9 cellular contexts compared by ENCODE assay signal in genomic region chr3:115359507-115359906, GRCh38.
A peak's percentile ranks its signal among the peaks of the same experiment; 100 is the strongest.
DNase-seq lines count a peak whose midpoint lies in the region; ATAC-seq and TF ChIP-seq lines count a peak whose summit lies in the region.
"Had no signal": no experiment of that assay in that cellular context is flagged by ENCODE, and none has a peak within 500 bp of the region (broad histone marks: within the 10 kb centered on the region; RNA-seq: fewer than 3 reads in every experiment).

No MANE protein-coding gene starts in this region.

- intact Hi-C loops in IMR-90 (cut with micrococcal nuclease) = no loop called here
- intact Hi-C loops in activated CD8-positive, alpha-beta T cell treated with anti-CD3 and anti-CD28 coated beads for 36 hours (cut with micrococcal nuclease) = no loop called here
- intact Hi-C loops in CD4-positive, alpha-beta T cell (cut with DNase I, micrococcal nuclease) = no loop called here

- dilution Hi-C loops in IMR-90 (cut with HindIII; ENCODE audit: low sequenced_read_pairs, unreplicated experiment) = no loop called here

- TF ChIP-seq POLR2A in IMR-90 (IDR thresholded peaks at IDR 0.05; ENCODE audit: low read depth, low read length) = no peak

- no peak overlapping the region for H4K91ac ChIP-seq in IMR-90 (ENCODE audit: insufficient read depth, low read depth, low read length)

- H3K9me1 ChIP-seq in IMR-90 (ENCODE audit: insufficient read depth, low read length) = no peaks in the 10 kb centered on the region

- H2AK5ac ChIP-seq in IMR-90 (ENCODE audit: low read depth, low read length) = no peak overlapping the region

- no TSS peak for BruUV-seq in IMR-90 (replicated peaks; lab: Mats Ljungman, UMichigan)

- peak overlapping the region; percentile 8 for H3K27ac Mint-ChIP-seq in neural progenitor cell
- no peak overlapping the region for H3K27ac Mint-ChIP-seq in activated CD8-positive, alpha-beta T cell treated with anti-CD3 and anti-CD28 coated beads for 36 hours
- no peak overlapping the region for H3K27ac Mint-ChIP-seq in CD4-positive, alpha-beta T cell

- no peak overlapping the region for H2AK9ac ChIP-seq in IMR-90 (replicated peaks; ENCODE audit: low read depth, low read length, poor library complexity)

- no peaks in the 10 kb centered on the region for H3K79me1 ChIP-seq in IMR-90 (ENCODE audit: low read depth in 1 of 2, low read length in 2 of 2)

- H3K18ac ChIP-seq in IMR-90 (ENCODE audit: low read depth, low read length) = peak overlapping the region; percentile 79

- in situ Hi-C loops in IMR-90 (cut with MboI; ENCODE audit: low sequenced_read_pairs) = no loop called here

- H3K14ac ChIP-seq in IMR-90 (replicated peaks; ENCODE audit: low read depth, low read length) = no peak overlapping the region

- POLR2A ChIA-PET in IMR-90 (lab: Charles Lee; ENCODE audit: unreplicated experiment) = interaction anchor here (0.5 kb wide), 1 partner anchor 17 kb away, joined by 3 read pairs; no protein-coding TSS in a partner anchor
- POLR2A ChIA-PET in activated CD8-positive, alpha-beta T cell treated with anti-CD3 and anti-CD28 coated beads for 36 hours (lab: Charles Lee) = no interaction called here
- POLR2A ChIA-PET in CD4-positive, alpha-beta T cell (lab: Charles Lee) = no interaction called here

- H3K36me3 Mint-ChIP-seq in neural progenitor cell = no peaks in the 10 kb centered on the region
- H3K36me3 Mint-ChIP-seq in activated CD8-positive, alpha-beta T cell treated with anti-CD3 and anti-CD28 coated beads for 36 hours (ENCODE audit: low read depth) = no peaks in the 10 kb centered on the region
- no peaks in the 10 kb centered on the region for H3K36me3 Mint-ChIP-seq in CD4-positive, alpha-beta T cell (ENCODE audit: low read depth)

- no peak overlapping the region; the same call in 1 of the 2 replicates for H3K56ac ChIP-seq in IMR-90 (ENCODE audit: extremely low read depth, insufficient read depth, low read length)

- H3K9ac ChIP-seq in IMR-90 (ENCODE audit: low read depth, low read length) (no peak overlapping the region), neural progenitor cell (no peak overlapping the region)

- DNase-seq in H4 (ENCODE audit: low spot score) = peak; percentile 11
- DNase-seq in IMR-90 = peak; percentile 23
- DNase-seq in neural progenitor cell (ENCODE audit: low spot score) = no peak
- no peak for DNase-seq in activated CD8-positive, alpha-beta T cell treated with anti-CD3 and anti-CD28 coated beads for 36 hours
- no peak for DNase-seq in activated CD4-positive, alpha-beta T cell treated with anti-CD3 and anti-CD28 coated beads, Interleukin-2, amount 50 U/mL, for 1 hour
- DNase-seq in CD4-positive, alpha-beta T cell = no peak

- peaks cover 9% of the 10 kb centered on the region for H3K4me1 Mint-ChIP-seq in neural progenitor cell
- H3K4me1 Mint-ChIP-seq in activated CD8-positive, alpha-beta T cell treated with anti-CD3 and anti-CD28 coated beads for 36 hours (ENCODE audit: low read depth) = peaks cover 6% of the 10 kb centered on the region
- H3K4me1 Mint-ChIP-seq in CD4-positive, alpha-beta T cell (ENCODE audit: low read depth) = peaks cover 5% of the 10 kb centered on the region

- H3K23ac ChIP-seq in IMR-90 (ENCODE audit: low read depth, low read length) = no peak overlapping the region

- H3K36me3 ChIP-seq in IMR-90 (ENCODE audit: control insufficient read depth, insufficient read depth, low read length) (no peaks in the 10 kb centered on the region), neural progenitor cell (no peaks in the 10 kb centered on the region)

- no peaks in the 10 kb centered on the region for H3K27me3 ChIP-seq in IMR-90 (ENCODE audit: control insufficient read depth, insufficient read depth, low read length)
- H3K27me3 ChIP-seq in neural progenitor cell = no peaks in the 10 kb centered on the region
- no peaks in the 10 kb centered on the region for H3K27me3 ChIP-seq in CD4-positive, alpha-beta T cell (ENCODE audit: control insufficient read depth, insufficient read depth, low read length)

- no CpG with 5 or more reads among the region's 2 CpGs for WGBS in IMR-90 (ENCODE audit: extremely low coverage in 2 of 2, insufficient read length in 1 of 2), 2 experiments

- no peaks in the 10 kb centered on the region for H3K79me2 ChIP-seq in neural progenitor cell (ENCODE audit: low read depth)

- H3K4me3 ChIP-seq in IMR-90 (ENCODE audit: insufficient read depth, low read depth, low read length) = peak overlapping the region; percentile 18; the same call in 1 of the 2 replicates
- no peak overlapping the region for H3K4me3 ChIP-seq in neural progenitor cell

- peak overlapping the region; percentile 31; the same call in 1 of the 2 replicates for H4K5ac ChIP-seq in IMR-90 (ENCODE audit: low read depth, low read length)

- H3K4me2 ChIP-seq in IMR-90 (ENCODE audit: low read depth, low read length) (peak overlapping the region; percentile 94), neural progenitor cell (no peak overlapping the region)

- H3K27ac ChIP-seq in IMR-90 (ENCODE audit: insufficient read depth, low read length) = no peak overlapping the region
- no peak overlapping the region for H3K27ac ChIP-seq in neural progenitor cell
- no peak overlapping the region for H3K27ac ChIP-seq in CD4-positive, alpha-beta T cell (ENCODE audit: low read depth, low read length)

- no peak overlapping the region for H2AFZ ChIP-seq in IMR-90 (replicated peaks; ENCODE audit: low read length, poor library complexity)
- no peak overlapping the region for H2AFZ ChIP-seq in neural progenitor cell (replicated peaks)

- H3K4me1 ChIP-seq in IMR-90 (ENCODE audit: control insufficient read depth, insufficient read depth, low read length) (peaks cover 3% of the 10 kb centered on the region; the same call in 1 of the 2 replicates), neural progenitor cell (peaks cover 13% of the 10 kb centered on the region)

- TF ChIP-seq RAD21 in IMR-90 (IDR thresholded peaks at IDR 0.05; ENCODE audit: low read length) = no peak

- CTCF ChIA-PET in IMR-90 (lab: Yijun Ruan, JAX) = no interaction called here
- CTCF ChIA-PET in activated CD8-positive, alpha-beta T cell treated with anti-CD3 and anti-CD28 coated beads for 36 hours (lab: Charles Lee) = interaction anchor here (1.0 kb wide), 1 partner anchor 48 kb away, joined by 3 read pairs; no protein-coding TSS in a partner anchor
- CTCF ChIA-PET in CD4-positive, alpha-beta T cell (lab: Charles Lee) = no interaction called here

- H2BK5ac ChIP-seq in IMR-90 (ENCODE audit: low read depth, low read length, poor library complexity, severe bottlenecking) = no peak overlapping the region

- H3K9me3 Mint-ChIP-seq in neural progenitor cell = no peaks in the 10 kb centered on the region
- no peaks in the 10 kb centered on the region for H3K9me3 Mint-ChIP-seq in activated CD8-positive, alpha-beta T cell treated with anti-CD3 and anti-CD28 coated beads for 36 hours
- H3K9me3 Mint-ChIP-seq in CD4-positive, alpha-beta T cell = peaks cover 3% of the 10 kb centered on the region

- no peaks in the 10 kb centered on the region for H3K27me3 Mint-ChIP-seq in neural progenitor cell (ENCODE audit: insufficient read depth, low read depth)
- H3K27me3 Mint-ChIP-seq in activated CD8-positive, alpha-beta T cell treated with anti-CD3 and anti-CD28 coated beads for 36 hours = peaks cover 2% of the 10 kb centered on the region
- no peaks in the 10 kb centered on the region for H3K27me3 Mint-ChIP-seq in CD4-positive, alpha-beta T cell

- no peaks in the 10 kb centered on the region for H4K20me1 ChIP-seq in IMR-90 (ENCODE audit: insufficient read depth, low read length)
- H4K20me1 ChIP-seq in neural progenitor cell (ENCODE audit: low read depth) = no peaks in the 10 kb centered on the region

- no peak overlapping the region; a peak in 1 of 4 replicates for H4K8ac ChIP-seq in IMR-90 (ENCODE audit: low read depth in 2 of 2, low read length in 2 of 2)

- H3F3A ChIP-seq in neural progenitor cell (ENCODE audit: low read depth) = no peaks in the 10 kb centered on the region

- no peak for TF ChIP-seq CTCF in IMR-90 (conservative IDR thresholded peaks at IDR 0.05; ENCODE audit: low read depth, low read length)
- no peak for TF ChIP-seq CTCF in neural progenitor cell (IDR thresholded peaks at IDR 0.05)
- no peak for TF ChIP-seq CTCF in activated CD8-positive, alpha-beta T cell treated with anti-CD3 and anti-CD28 coated beads for 36 hours (IDR thresholded peaks at IDR 0.05)
- no peak for TF ChIP-seq CTCF in CD4-positive, alpha-beta T cell (IDR thresholded peaks at IDR 0.05)

- H2BK120ac ChIP-seq in IMR-90 (ENCODE audit: low read depth, low read length) = no peak overlapping the region

- H3K9me3 ChIP-seq in IMR-90 (ENCODE audit: control insufficient read depth, insufficient read depth, low read length) (no peaks in the 10 kb centered on the region), neural progenitor cell (ENCODE audit: low read depth) (no peaks in the 10 kb centered on the region)
- no peaks in the 10 kb centered on the region for H3K9me3 ChIP-seq in CD4-positive, alpha-beta T cell (ENCODE audit: control insufficient read depth, low read length)

- 0 out of 2 replicates have a peak overlapping the region, but pooled peaks have one; percentile 32 for H2BK20ac ChIP-seq in IMR-90 (ENCODE audit: low read depth, low read length)

- ATAC-seq in GM18870 (IDR thresholded peaks at IDR 0.05; ENCODE audit: unreplicated experiment) (peak; percentile 94), IMR-90 (ENCODE audit: low read depth) (peak; percentile 60)
- ATAC-seq in activated CD8-positive, alpha-beta T cell treated with anti-CD3 and anti-CD28 coated beads for 36 hours = no peak
- ATAC-seq in CD4-positive, alpha-beta T cell (ENCODE audit: poor library complexity) = no peak
- ATAC-seq: Panc1, sciatic nerve had no signal

- H2BK15ac ChIP-seq in IMR-90 (ENCODE audit: low read depth, low read length) = no peak overlapping the region

- H3K4me3 Mint-ChIP-seq in neural progenitor cell = no peak overlapping the region
- H3K4me3 Mint-ChIP-seq in activated CD8-positive, alpha-beta T cell treated with anti-CD3 and anti-CD28 coated beads for 36 hours = no peak overlapping the region
- H3K4me3 Mint-ChIP-seq in CD4-positive, alpha-beta T cell = no peak overlapping the region

- H3K4ac ChIP-seq in IMR-90 (ENCODE audit: low read depth, low read length) = no peak overlapping the region

TF ChIP-seq in IMR-90, 13 proteins besides CTCF, POLR2A, EP300 and RAD21 (continues in another document):
- TF ChIP-seq NFE2L2 (IDR thresholded peaks at IDR 0.05; ENCODE audit: low read depth, low read length) (no peak), USF2 (IDR thresholded peaks at IDR 0.05; ENCODE audit: low read depth, low read length) (no peak), CEBPB (IDR thresholded peaks at IDR 0.05; ENCODE audit: low read depth, low read length) (no peak), SMC3 (IDR thresholded peaks at IDR 0.05; ENCODE audit: low read depth, low read length) (no peak), FOS (IDR thresholded peaks at IDR 0.05; ENCODE audit: low read depth, low read length) (no peak)

Comparison
In these comparisons a context has a peak if more than half of its experiments do, and no peak if none do; other contexts are left out.
1. ATAC-seq: peak in GM18870 (single experiment) and IMR-90 (single experiment); none in activated CD8-positive, alpha-beta T cell treated with anti-CD3 and anti-CD28 coated beads for 36 hours (single experiment) and CD4-positive, alpha-beta T cell (single experiment).
2. DNase-seq: peak in H4 (single experiment) and IMR-90 (single experiment); none in neural progenitor cell (single experiment), activated CD8-positive, alpha-beta T cell treated with anti-CD3 and anti-CD28 coated beads for 36 hours (single experiment), activated CD4-positive, alpha-beta T cell treated with anti-CD3 and anti-CD28 coated beads, Interleukin-2, amount 50 U/mL, for 1 hour (single experiment) and CD4-positive, alpha-beta T cell (0 of 10).